9 cellular contexts compared by ENCODE assay signal in genomic region chr9:35660966-35661413, GRCh38. TPM values are rescaled to one million over a fixed set of nuclear protein-coding genes. Genes with fewer than 3 reads are reported as not detected.
DNase-seq lines count a peak whose midpoint lies in the region; ATAC-seq and TF ChIP-seq lines count a peak whose summit lies in the region.
"Had no signal": no experiment of that assay in that cellular context is flagged by ENCODE, and none has a peak within 500 bp of the region (broad histone marks: within the 10 kb centered on the region; RNA-seq: fewer than 3 reads in every experiment).

No MANE protein-coding gene starts in this region.

- no peak overlapping the region for H3K4me3 Mint-ChIP-seq in mesothelial cell of epicardium

- no peak for ATAC-seq in GM18873 (IDR thresholded peaks at IDR 0.05; ENCODE audit: low FRiP score, unreplicated experiment)
- ATAC-seq in GM18867 (IDR thresholded peaks at IDR 0.05; ENCODE audit: unreplicated experiment), result no peak

- peaks cover 48% of the 10 kb centered on the region for H3K4me1 Mint-ChIP-seq in mesothelial cell of epicardium

- H3K27ac ChIP-seq in brain microvascular endothelial cell, result no peak overlapping the region

- TF ChIP-seq CTCF in AG09309 (IDR thresholded peaks at IDR 0.05; ENCODE audit: control insufficient read depth, insufficient read depth, low read depth, low read length, missing control alignments) (peak; percentile 56), brain microvascular endothelial cell (IDR thresholded peaks at IDR 0.05; ENCODE audit: low read depth, low read length, missing control alignments) (peak; percentile 66), mesothelial cell of epicardium (IDR thresholded peaks at IDR 0.05; ENCODE audit: unreplicated experiment) (no peak)

- in situ Hi-C loops in brain microvascular endothelial cell (cut with HindIII; ENCODE audit: low pct_ligation_motif_present, low sequenced_read_pairs), result no loop called here

- H3K27me3 Mint-ChIP-seq in mesothelial cell of epicardium (ENCODE audit: low read depth), result peaks cover 3% of the 10 kb centered on the region

- no peak overlapping the region for H3K4me3 ChIP-seq in AG09309 (ENCODE audit: control insufficient read depth, low read depth, low read length)
- H3K4me3 ChIP-seq in brain microvascular endothelial cell (ENCODE audit: low read depth, low read length), result no peak overlapping the region

- no peaks in the 10 kb centered on the region for H3K9me3 Mint-ChIP-seq in mesothelial cell of epicardium

- no peaks in the 10 kb centered on the region for H3K27me3 ChIP-seq in brain microvascular endothelial cell (replicated peaks)

- peaks cover 3% of the 10 kb centered on the region for H3K36me3 Mint-ChIP-seq in mesothelial cell of epicardium

- peaks cover 7% of the 10 kb centered on the region for H3K36me3 ChIP-seq in brain microvascular endothelial cell (replicated peaks)

- peak overlapping the region; percentile 59 for H3K27ac Mint-ChIP-seq in mesothelial cell of epicardium

- no peak for DNase-seq in AG09309 (ENCODE audit: low read depth)
- peak; percentile 64 for DNase-seq in HCEC 1CT
- peak; percentile 34 for DNase-seq in brain microvascular endothelial cell
- DNase-seq in mesothelial cell of epicardium (ENCODE audit: low spot score in 2 of 2, unreplicated experiment in 2 of 2), result no peak
- no peak for DNase-seq in activated gamma-delta T cell (lab: John Stamatoyannopoulos, UW)
- DNase-seq in GM19238 (ENCODE audit: insufficient read length, low spot score), result no peak

RNA-seq across cellular contexts. Expression of gene CCDC107, which starts 2.9 kb away (rescaled TPM):
- total RNA-seq in mesothelial cell of epicardium, result 16.7 to 17.8 TPM (median 17.0 TPM) in 3 replicates

RNA-seq across cellular contexts. Expression of gene RMRP, which starts 3.2 kb away (rescaled TPM):
- total RNA-seq in mesothelial cell of epicardium, result 20,234 to 21,305 TPM (median 21,148 TPM) in 3 replicates

RNA-seq across cellular contexts. Expression of gene ARHGEF39, which starts 4.0 kb away (rescaled TPM):
- total RNA-seq in mesothelial cell of epicardium, result 6.3 to 8.0 TPM (median 6.5 TPM) in 3 replicates

RNA-seq across cellular contexts. Expression of gene SIT1, which starts 10.3 kb away (rescaled TPM):
- not detected in 3 replicates for total RNA-seq in mesothelial cell of epicardium

RNA-seq across cellular contexts. Expression of gene CA9, which starts 12.7 kb away (rescaled TPM):
- total RNA-seq in mesothelial cell of epicardium, result 1.1 to 2.3 TPM (median 1.7 TPM) in 3 replicates
- total RNA-seq: subcutaneous adipose tissue had no signal

Comparison
In these comparisons a context has a peak if more than half of its experiments do, and no peak if none do; other contexts are left out.
1. DNase-seq: peak in HCEC 1CT (single experiment) and brain microvascular endothelial cell (single experiment); none in AG09309 (single experiment), mesothelial cell of epicardium (0 of 2), activated gamma-delta T cell (single experiment) and GM19238 (single experiment).